22 cellular contexts compared by ENCODE assay signal in the genomic region with DNA sequence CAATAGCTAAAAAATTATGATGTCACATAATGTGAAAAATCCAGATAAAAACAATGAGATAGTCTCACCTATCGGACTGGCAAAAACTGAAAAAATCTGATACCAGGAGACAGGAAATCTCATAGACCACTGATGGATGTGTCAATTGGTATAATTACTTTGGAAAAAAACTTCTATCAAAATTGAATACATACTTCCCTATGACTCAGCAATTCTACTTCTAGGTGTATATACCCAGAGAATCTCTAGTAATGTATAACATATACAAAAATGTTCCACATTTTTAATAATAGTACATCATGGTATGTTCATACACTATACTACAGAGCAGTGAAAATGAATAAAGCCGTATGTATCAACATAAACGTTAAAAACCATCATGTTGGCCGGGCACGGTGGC. TPM values are rescaled to one million over a fixed set of nuclear protein-coding genes. Genes with fewer than 3 reads are reported as not detected.
A peak's percentile ranks its signal among the peaks of the same experiment; 100 is the strongest.
DNase-seq lines count a peak whose midpoint lies in the region; ATAC-seq, FAIRE-seq and TF ChIP-seq lines count a peak whose summit lies in the region.
"Had no signal": no experiment of that assay in that cellular context is flagged by ENCODE, and none has a peak within 500 bp of the region (broad histone marks: within the 10 kb centered on the region; RNA-seq: fewer than 3 reads in every experiment).

No MANE protein-coding gene starts in this region.

- H2BK20ac ChIP-seq in IMR-90 (ENCODE audit: low read depth, low read length), result no peak overlapping the region

- H3K9me3 Mint-ChIP-seq in chondrocyte (ENCODE audit: low read depth), result no peaks in the 10 kb centered on the region
- H3K9me3 Mint-ChIP-seq: CD8-positive, alpha-beta T cell had no signal

- H3K36me3 ChIP-seq in IMR-90 (ENCODE audit: control insufficient read depth, insufficient read depth, low read length) (no peaks in the 10 kb centered on the region), K562 (ENCODE audit: control insufficient read depth, insufficient read depth, low read length) (peaks cover 27% of the 10 kb centered on the region; the same call in 2 of the 3 replicates)
- H3K36me3 ChIP-seq: BLaER1 had no signal

- H3K4me1 Mint-ChIP-seq in chondrocyte (ENCODE audit: low read depth), result peaks cover 7% of the 10 kb centered on the region
- H3K4me1 Mint-ChIP-seq: B cell; CD4-positive, CD25-positive, alpha-beta regulatory T cell had no signal

- H3K18ac ChIP-seq in IMR-90 (ENCODE audit: low read depth, low read length), result no peak overlapping the region

- dilution Hi-C loops in IMR-90 (cut with HindIII; ENCODE audit: low sequenced_read_pairs, unreplicated experiment), result no loop called here

- no peak overlapping the region for H2BK120ac ChIP-seq in IMR-90 (ENCODE audit: low read depth, low read length)

- H2AFZ ChIP-seq in IMR-90 (replicated peaks; ENCODE audit: low read length, poor library complexity) (no peak overlapping the region), K562 (ENCODE audit: low read depth, low read length) (no peak overlapping the region)
- H2AFZ ChIP-seq: GM23248 had no signal

- H3K4me3 Mint-ChIP-seq in chondrocyte (ENCODE audit: unreplicated experiment), result no peak overlapping the region
- H3K4me3 Mint-ChIP-seq: B cell; CD4-positive, CD25-positive, alpha-beta regulatory T cell; CD8-positive, alpha-beta T cell had no signal

- no peak overlapping the region for H2AK9ac ChIP-seq in IMR-90 (replicated peaks; ENCODE audit: low read depth, low read length, poor library complexity)

- intact Hi-C loops in IMR-90 (cut with micrococcal nuclease), result no loop called here
- intact Hi-C loops in K562 (cut with micrococcal nuclease), result no loop called here
- intact Hi-C loops in dorsolateral prefrontal cortex (cut with DNase I), result loop anchor here in 1 of 2 donors (10.0 kb wide), 1 partner anchor 125 kb away; no protein-coding TSS in a partner anchor

- H4K91ac ChIP-seq in IMR-90 (ENCODE audit: insufficient read depth, low read depth, low read length), result no peak overlapping the region

- H2AK5ac ChIP-seq in IMR-90 (ENCODE audit: low read depth, low read length), result no peak overlapping the region

- H3K9me1 ChIP-seq in IMR-90 (ENCODE audit: insufficient read depth, low read length), result no peaks in the 10 kb centered on the region
- H3K9me1 ChIP-seq in K562 (ENCODE audit: control insufficient read depth, insufficient read depth, low read length), result no peaks in the 10 kb centered on the region

- no peak overlapping the region for H4K8ac ChIP-seq in IMR-90 (ENCODE audit: low read depth in 2 of 2, low read length in 2 of 2)

- H2BK5ac ChIP-seq in IMR-90 (ENCODE audit: low read depth, low read length, poor library complexity, severe bottlenecking), result no peak overlapping the region

- no peak for FAIRE-seq in K562 (lab: Jason Lieb, UNC)
- FAIRE-seq: G401.6, GM19239, H1 had no signal

- H3K27me3 ChIP-seq in IMR-90 (ENCODE audit: control insufficient read depth, insufficient read depth, low read length) (no peaks in the 10 kb centered on the region), K562 (ENCODE audit: control insufficient read depth in 2 of 2, insufficient read depth in 2 of 2, low read length in 2 of 2) (no peaks in the 10 kb centered on the region), dorsolateral prefrontal cortex (no peaks in the 10 kb centered on the region)
- H3K27me3 ChIP-seq: BLaER1 had no signal

- no peak for TF ChIP-seq RAD21 in IMR-90 (IDR thresholded peaks at IDR 0.05; ENCODE audit: low read length)
- no peak for TF ChIP-seq RAD21 in K562 (CRISPR knock-in tag; conservative IDR thresholded peaks at IDR 0.05 in 1 of 2, IDR thresholded peaks at IDR 0.05 in 1 of 2)

- no peak overlapping the region for H3K9ac ChIP-seq in IMR-90 (ENCODE audit: low read depth, low read length)
- H3K9ac ChIP-seq in K562 (ENCODE audit: insufficient read depth in 1 of 2, low read depth in 2 of 2, low read length in 2 of 2), result no peak overlapping the region
- H3K9ac ChIP-seq: BLaER1, GM23248 had no signal

- H3K79me1 ChIP-seq in IMR-90 (ENCODE audit: low read depth in 1 of 2, low read length in 2 of 2), result no peaks in the 10 kb centered on the region

- no peak for TF ChIP-seq CTCF in IMR-90 (conservative IDR thresholded peaks at IDR 0.05; ENCODE audit: low read depth, low read length)
- TF ChIP-seq CTCF in K562 (IDR thresholded peaks at IDR 0.05 in 2 of 3, conservative IDR thresholded peaks at IDR 0.05 in 1 of 3; ENCODE audit: insufficient read depth in 2 of 3, low read depth in 1 of 3, low read length in 3 of 3), result no peak
- no peak for TF ChIP-seq CTCF in dorsolateral prefrontal cortex (IDR thresholded peaks at IDR 0.05 in 54 of 56, conservative IDR thresholded peaks at IDR 0.05 in 2 of 56; ENCODE audit: low read depth in 1 of 56, partially characterized antibody in 56 of 56)
- TF ChIP-seq CTCF in chondrocyte (IDR thresholded peaks at IDR 0.05), result no peak

- H3K4me2 ChIP-seq in IMR-90 (ENCODE audit: low read depth, low read length), result no peak overlapping the region
- no peak overlapping the region for H3K4me2 ChIP-seq in K562 (ENCODE audit: insufficient read depth, low read length)
- H3K4me2 ChIP-seq: BLaER1 had no signal

- DNase-seq in IMR-90 (no peak), K562 (ENCODE audit: extremely low read depth in 1 of 4, low spot score in 3 of 4) (no peak), dorsolateral prefrontal cortex (no peak), substantia nigra (lab: John Stamatoyannopoulos, UW) (no peak), HPDE6-E6E7 (ENCODE audit: extremely low spot score) (no peak), chondrocyte (ENCODE audit: low spot score) (no peak), islet precursor cell (no peak)
- DNase-seq: Caco-2; CD4-positive, CD25-positive, alpha-beta regulatory T cell; CD8-positive, alpha-beta T cell; DMS153; DND-41; GM23248; H7; HCEC 1CT had no signal

- H3K4ac ChIP-seq in IMR-90 (ENCODE audit: low read depth, low read length), result no peak overlapping the region

- no CpG with 5 or more reads among the region's 5 CpGs for WGBS in IMR-90 (ENCODE audit: extremely low coverage in 2 of 2, insufficient read length in 1 of 2), 2 experiments
- WGBS in K562 (ENCODE audit: insufficient coverage, low coverage, missing lambda C conversion rate), result 94% methylated on average over 5 of the region's 5 CpGs

- no peak overlapping the region for H3K56ac ChIP-seq in IMR-90 (ENCODE audit: extremely low read depth, insufficient read depth, low read length)

- H3K9me3 ChIP-seq in IMR-90 (ENCODE audit: control insufficient read depth, insufficient read depth, low read length) (no peaks in the 10 kb centered on the region), K562 (replicated peaks; ENCODE audit: control insufficient read depth, insufficient read depth, low read depth, low read length) (no peaks in the 10 kb centered on the region)
- H3K9me3 ChIP-seq: BLaER1, Caco-2 had no signal

- no peak overlapping the region for H3K27ac ChIP-seq in IMR-90 (ENCODE audit: insufficient read depth, low read length)
- no peak overlapping the region for H3K27ac ChIP-seq in K562 (ENCODE audit: extremely low read depth, low read depth, low read length)
- H3K27ac ChIP-seq in dorsolateral prefrontal cortex, result peak overlapping the region in 58 of 59 donors; percentile 53 to 99 (median 96)
- peak overlapping the region; percentile 51 for H3K27ac ChIP-seq in substantia nigra (ENCODE audit: low read depth, low read length, poor library complexity, severe bottlenecking)
- H3K27ac ChIP-seq: BLaER1, C4-2B, GM23248 had no signal

- in situ Hi-C loops in IMR-90 (cut with MboI; ENCODE audit: low sequenced_read_pairs), result no loop called here
- in situ Hi-C loops in K562 (cut with MboI), result no loop called here

- TF ChIP-seq POLR2A in IMR-90 (IDR thresholded peaks at IDR 0.05; ENCODE audit: low read depth, low read length), result no peak
- TF ChIP-seq POLR2A in K562 (conservative IDR thresholded peaks at IDR 0.05), result no peak

- no peak overlapping the region for H2BK15ac ChIP-seq in IMR-90 (ENCODE audit: low read depth, low read length)

- no peak overlapping the region for H3K27ac Mint-ChIP-seq in chondrocyte (ENCODE audit: unreplicated experiment)
- H3K27ac Mint-ChIP-seq: B cell; CD4-positive, CD25-positive, alpha-beta regulatory T cell; CD8-positive, alpha-beta T cell had no signal

- ATAC-seq in IMR-90 (ENCODE audit: low read depth) (no peak), K562 (no peak), HG03025 (IDR thresholded peaks at IDR 0.05; ENCODE audit: low FRiP score, unreplicated experiment) (no peak)
- ATAC-seq: CD8-positive, alpha-beta T cell had no signal

- no peak overlapping the region for H4K5ac ChIP-seq in IMR-90 (ENCODE audit: low read depth, low read length)

- no peaks in the 10 kb centered on the region for H3K27me3 Mint-ChIP-seq in chondrocyte (ENCODE audit: low read depth)
- H3K27me3 Mint-ChIP-seq: B cell; CD4-positive, CD25-positive, alpha-beta regulatory T cell had no signal

- no peak overlapping the region for H3K4me3 ChIP-seq in IMR-90 (ENCODE audit: insufficient read depth, low read depth, low read length)
- H3K4me3 ChIP-seq in K562, result no peak overlapping the region
- H3K4me3 ChIP-seq in dorsolateral prefrontal cortex, result no peak overlapping the region
- H3K4me3 ChIP-seq: BLaER1, GM23248 had no signal

- CTCF ChIA-PET in IMR-90 (lab: Yijun Ruan, JAX), result no interaction called here
- CTCF ChIA-PET in K562 (lab: Yijun Ruan, JAX; ENCODE audit: low intra/inter-chr PET ratio), result no interaction called here

- H4K20me1 ChIP-seq in IMR-90 (ENCODE audit: insufficient read depth, low read length) (no peaks in the 10 kb centered on the region), K562 (replicated peaks; ENCODE audit: control insufficient read depth, insufficient read depth, low read length) (no peaks in the 10 kb centered on the region)
- H4K20me1 ChIP-seq: BLaER1 had no signal

- no peaks in the 10 kb centered on the region for H3K4me1 ChIP-seq in IMR-90 (ENCODE audit: control insufficient read depth, insufficient read depth, low read length)
- H3K4me1 ChIP-seq in K562 (replicated peaks in 1 of 2; ENCODE audit: control insufficient read depth in 2 of 2, insufficient read depth in 2 of 2, low read length in 2 of 2), result no peaks in the 10 kb centered on the region; a peak in 1 of 5 replicates
- H3K4me1 ChIP-seq: BLaER1 had no signal

- no peak overlapping the region for H3K23ac ChIP-seq in IMR-90 (ENCODE audit: low read depth, low read length)

- H3K79me2 ChIP-seq in K562 (ENCODE audit: control insufficient read depth, insufficient read depth, low read length), result no peaks in the 10 kb centered on the region; the same call in 2 of the 3 replicates

- no peak overlapping the region for H3K14ac ChIP-seq in IMR-90 (replicated peaks; ENCODE audit: low read depth, low read length)

- POLR2A ChIA-PET in IMR-90 (lab: Charles Lee; ENCODE audit: unreplicated experiment), result no interaction called here
- POLR2A ChIA-PET in K562 (lab: Yijun Ruan, JAX), result no interaction called here

- no peak for TF ChIP-seq EP300 in K562 (IDR thresholded peaks at IDR 0.05; ENCODE audit: low read length)

- BruUV-seq in IMR-90 (replicated peaks; lab: Mats Ljungman, UMichigan), result no TSS peak
- no TSS peak for BruUV-seq in K562 (replicated peaks; lab: Mats Ljungman, UMichigan)

- H3K36me3 Mint-ChIP-seq in chondrocyte (ENCODE audit: low read depth), result peaks cover 5% of the 10 kb centered on the region
- H3K36me3 Mint-ChIP-seq: CD4-positive, CD25-positive, alpha-beta regulatory T cell; CD8-positive, alpha-beta T cell had no signal

RNA-seq across cellular contexts. Expression of a gene that starts 34.9 kb away (rescaled TPM):
- total RNA-seq in IMR-90 (2012; rRNA removed), result 0.54 and 1.4 TPM in 2 replicates
- polyA plus RNA-seq in IMR-90 (2012; rRNA removed), result 1.9 and 2.3 TPM in 2 replicates
- polyA plus RNA-seq in IMR-90 (2012; cell fraction: cytosol; rRNA removed), result 0.23 and 0.28 TPM in 2 replicates
- polyA plus RNA-seq in IMR-90 (2012; cell fraction: nucleus; rRNA removed; ENCODE audit: low replicate concordance), result 1.1 and 15.5 TPM in 2 replicates
- 12.5 and 88.6 TPM in 2 replicates for total RNA-seq in K562 (2011; cell fraction: chromatin; rRNA removed; ENCODE audit: low replicate concordance)
- total RNA-seq in K562 (2011; cell fraction: nucleolus; rRNA removed), result 4.3 and 6.4 TPM in 2 replicates
- 15.1 and 30.0 TPM in 2 replicates for total RNA-seq in K562 (2011; cell fraction: nucleoplasm; rRNA removed)
- total RNA-seq in K562 (2014; rRNA removed), result 5.4 and 5.7 TPM in 2 replicates
- 15.5 and 18.6 TPM in 2 replicates for total RNA-seq in K562 (2014; rRNA removed; fragmentation: Illumina TruSeq; extraction: Trizol)
- total RNA-seq in K562 (2015; rRNA removed; fragmentation: Illumina TruSeq; extraction: Trizol), result 13.4 and 14.4 TPM in 2 replicates
- 18.6 and 19.1 TPM in 2 replicates for total RNA-seq in K562 (2021)
- 9.9 and 11.6 TPM in 2 replicates for polyA plus RNA-seq in K562 (2011; rRNA removed)
- polyA plus RNA-seq in K562 (2011; cell fraction: cytosol; rRNA removed), result 1.6 and 3.1 TPM in 2 replicates
- polyA plus RNA-seq in K562 (2011; cell fraction: nucleus; rRNA removed), result 16.3 and 20.0 TPM in 2 replicates
- 11.2 and 15.4 TPM in 2 replicates for polyA plus RNA-seq in K562 (2012)
- polyA plus RNA-seq in K562 (2014; fragmentation: Illumina TruSeq; extraction: Trizol), result 17.2 and 21.3 TPM in 2 replicates
- polyA plus RNA-seq in K562 (2014; fragmentation: Nextera tagmentation; extraction: Ambion mirVana), result 10 to 100 TPM in 1 of 2 experiments, 1 to 10 TPM in 1; 7.6 to 13.3 TPM
- 9.2 and 10.4 TPM in 2 replicates for polyA plus RNA-seq in K562 (2014; rRNA removed)
- 12.4 and 19.3 TPM in 2 replicates for polyA minus RNA-seq in K562 (2011; rRNA and poly(A)+ RNA removed)
- 4.7 and 6.4 TPM in 2 replicates for polyA minus RNA-seq in K562 (2011; cell fraction: cytosol; rRNA and poly(A)+ RNA removed)
- 10.4 and 19.9 TPM in 2 replicates for polyA minus RNA-seq in K562 (2011; cell fraction: nucleus; rRNA and poly(A)+ RNA removed)
- total RNA-seq in dorsolateral prefrontal cortex, result 100 to 1,000 TPM in 103 of 120 experiments, 10 to 100 TPM in 17; 65.1 to 426 (median 156) TPM
- 20.2 to 24.7 TPM (median 20.6 TPM) in 3 replicates for total RNA-seq in chondrocyte
- total RNA-seq: CD8-positive, alpha-beta T cell had no signal

Comparison
In these comparisons a context has a peak if more than half of its experiments do, and no peak if none do; other contexts are left out.
1. H3K27ac ChIP-seq: peak in dorsolateral prefrontal cortex (58 of 59) and substantia nigra (single experiment); none in IMR-90 (single experiment) and K562 (single experiment).